ENCODE assay signal across 17 cellular contexts in genomic region chrX:30951003-30951402, GRCh38.
DNase-seq lines count a peak whose midpoint lies in the region; ATAC-seq, FAIRE-seq and TF ChIP-seq lines count a peak whose summit lies in the region.
"Had no signal": no experiment of that assay in that cellular context is flagged by ENCODE, and none has a peak within 500 bp of the region (broad histone marks: within the 10 kb centered on the region; RNA-seq: fewer than 3 reads in every experiment).

No MANE protein-coding gene starts in this region.

- no peak for TF ChIP-seq EP300 in stomach (IDR thresholded peaks at IDR 0.05)

- DNase-seq in NCI-H226 = peak; percentile 17
- DNase-seq in astrocyte (ENCODE audit: low read depth) = no peak
- DNase-seq in left colon = no peak
- no peak for DNase-seq in stomach
- no peak for DNase-seq in middle frontal gyrus (ENCODE audit: extremely low spot score, low spot score)
- DNase-seq: C1 segment of cervical spinal cord; CD4-positive, alpha-beta T cell; DMS79; GOT3; H9 had no signal

- H3K4me1 ChIP-seq in astrocyte (ENCODE audit: insufficient read depth, low read length) (no peaks in the 10 kb centered on the region), stomach (no peaks in the 10 kb centered on the region)

- no peak for TF ChIP-seq POLR2A in stomach (IDR thresholded peaks at IDR 0.05)

- no peaks in the 10 kb centered on the region for H3K9me3 Mint-ChIP-seq in astrocyte (ENCODE audit: unreplicated experiment)

- H3K4me2 ChIP-seq in astrocyte (ENCODE audit: low read length) = no peak overlapping the region

- no peaks in the 10 kb centered on the region for H3K36me3 Mint-ChIP-seq in astrocyte (ENCODE audit: low read depth, unreplicated experiment)

- no peaks in the 10 kb centered on the region for H3K79me2 ChIP-seq in astrocyte (ENCODE audit: insufficient read depth, low read length)

- no peak overlapping the region for H3K4me3 Mint-ChIP-seq in astrocyte (ENCODE audit: unreplicated experiment)
- H3K4me3 Mint-ChIP-seq: B cell; CD4-positive, alpha-beta T cell; H9 had no signal

- no peaks in the 10 kb centered on the region for H3K4me1 Mint-ChIP-seq in astrocyte (ENCODE audit: low read depth, unreplicated experiment)
- H3K4me1 Mint-ChIP-seq: B cell, H9 had no signal

- peak; percentile 87 for FAIRE-seq in astrocyte (lab: Jason Lieb, UNC)
- FAIRE-seq: A204.1, GM12878, GM18507, HepG2 had no signal

- no peak overlapping the region for H2AFZ ChIP-seq in astrocyte (ENCODE audit: low read depth, low read length)

- no peak for TF ChIP-seq CTCF in astrocyte (IDR thresholded peaks at IDR 0.05; ENCODE audit: insufficient read depth, low read depth, low read length)
- no peak for TF ChIP-seq CTCF in stomach (IDR thresholded peaks at IDR 0.05)

- no peaks in the 10 kb centered on the region for H4K20me1 ChIP-seq in astrocyte (ENCODE audit: insufficient read depth, low read length)

- H3K27me3 ChIP-seq in astrocyte (ENCODE audit: insufficient read depth, low read length) (no peaks in the 10 kb centered on the region), stomach (peaks cover 0 to 4% (median 0%) of the 10 kb centered on the region in 3 donors)

- no peak overlapping the region for H3K27ac Mint-ChIP-seq in astrocyte (ENCODE audit: unreplicated experiment)
- H3K27ac Mint-ChIP-seq: B cell; CD4-positive, alpha-beta T cell; H9 had no signal

- intact Hi-C loops in left colon (cut with DNase I, micrococcal nuclease) (no loop called here), stomach (cut with DNase I; ENCODE audit: low total_unique reads) (no loop called here)

- H3K27me3 Mint-ChIP-seq in astrocyte (ENCODE audit: low read depth, unreplicated experiment) = no peaks in the 10 kb centered on the region
- H3K27me3 Mint-ChIP-seq: B cell; CD4-positive, alpha-beta T cell had no signal

- no peak overlapping the region for H3K9ac ChIP-seq in astrocyte (ENCODE audit: low read length)

- H3K9me3 ChIP-seq in astrocyte (ENCODE audit: insufficient read depth, low read depth, low read length) (no peaks in the 10 kb centered on the region), stomach (no peaks in the 10 kb centered on the region)

- no peak overlapping the region for H3K27ac ChIP-seq in astrocyte (ENCODE audit: low read depth, low read length)
- peak overlapping the region in 3 of 5 donors; percentile 20 to 65 (median 39) for H3K27ac ChIP-seq in stomach

- ATAC-seq in left colon = peak; percentile 59
- no peak for ATAC-seq in GM19324 (IDR thresholded peaks at IDR 0.05; ENCODE audit: low FRiP score, unreplicated experiment)
- no peak for ATAC-seq in HG03439 (IDR thresholded peaks at IDR 0.05; ENCODE audit: unreplicated experiment)
- ATAC-seq: GM12878, HepG2 had no signal

- H3K4me3 ChIP-seq in astrocyte (ENCODE audit: insufficient read depth, low read depth, low read length) (no peak overlapping the region), stomach (no peak overlapping the region)
- H3K4me3 ChIP-seq: GM12878 had no signal

- H3K36me3 ChIP-seq in astrocyte (ENCODE audit: insufficient read depth, low read length) (no peaks in the 10 kb centered on the region), stomach (no peaks in the 10 kb centered on the region)
